8 cellular contexts compared by ENCODE assay signal in the genomic region with DNA sequence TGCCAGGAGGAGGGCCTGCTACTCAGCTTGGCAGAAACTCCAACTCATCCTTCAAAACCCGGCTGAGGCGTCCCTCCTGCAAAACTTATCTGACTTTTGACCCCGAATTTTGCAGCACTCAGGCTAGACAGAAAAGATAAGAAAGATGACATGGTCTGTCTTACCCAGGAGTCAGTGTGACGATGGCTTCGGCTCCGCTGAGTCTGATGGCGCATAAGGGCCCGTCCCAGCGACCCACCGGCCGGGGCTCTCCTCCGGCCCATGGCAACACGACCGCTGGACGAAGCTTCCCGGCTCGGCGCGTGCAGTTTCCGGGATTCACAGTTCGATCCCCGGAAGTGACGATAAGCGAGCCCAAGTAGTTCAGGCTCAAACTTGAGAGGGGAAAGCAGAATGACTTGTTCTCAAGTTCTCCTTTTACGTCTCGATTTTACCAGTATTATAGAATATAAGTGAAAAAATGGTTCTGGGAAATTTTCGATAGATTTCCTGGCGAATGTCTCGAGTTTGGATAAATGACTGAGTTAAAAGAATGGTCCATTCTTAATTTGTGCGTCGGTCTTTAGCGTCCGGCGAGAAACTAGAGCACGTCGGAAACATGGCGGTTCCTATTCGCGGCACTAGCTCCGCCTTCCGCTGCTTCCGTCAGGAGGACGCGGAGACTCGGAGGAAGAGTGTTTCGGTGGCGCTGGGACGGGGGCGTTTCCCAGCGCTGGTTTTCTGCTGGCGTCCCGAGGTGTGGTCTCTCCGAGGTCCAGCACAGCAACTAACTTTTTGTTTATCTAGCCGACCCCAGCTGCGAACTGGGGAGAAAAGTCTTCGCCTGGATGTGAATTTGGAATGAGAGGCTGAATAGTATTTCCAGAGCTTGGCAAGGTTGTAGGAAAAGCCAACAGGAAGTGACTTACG. TPM values are rescaled to one million over a fixed set of nuclear protein-coding genes. Genes with fewer than 3 reads are reported as not detected.
DNase-seq lines count a peak whose midpoint lies in the region; ATAC-seq, FAIRE-seq and TF ChIP-seq lines count a peak whose summit lies in the region.

A gene (minus strand): TSS at position 292 of the 909 bp plus-strand sequence. CDS start 29 bp downstream, at position 263.

- H3K27ac ChIP-seq in heart right ventricle (peak within 1 kb of the TSS; percentile 73 to 95 (median 92)), upper lobe of left lung (peak within 1 kb of the TSS; percentile 79 to 93 (median 88))

- TF ChIP-seq CTCF in heart right ventricle (IDR thresholded peaks at IDR 0.05) (no peak), upper lobe of left lung (IDR thresholded peaks at IDR 0.05) (no peak)

- DNase-seq in GM12892 (ENCODE audit: insufficient read length) (peak; percentile 68), NCI-H146 treated with DMSO at 0.1 percent for 48 hours (lab: John Stamatoyannopoulos, UW; ENCODE audit: unreplicated experiment) (peak; percentile 99), amniotic epithelial cell (ENCODE audit: low read depth) (peak; percentile 95), heart right ventricle (peak; percentile 89 to 95), posterior cingulate gyrus (peak; percentile 80 to 98 (median 90)), upper lobe of left lung (peak; percentile 92 to 93)

- WGBS in heart right ventricle, 2 donors, result 0 to 1% methylated on average over 57 of the region's 57 CpGs
- whole genome bisulfite sequencing in upper lobe of left lung, 2 donors, result 0% methylated on average over 37 to 57 of the region's 57 CpGs

- H3K36me3 ChIP-seq in heart right ventricle, result peaks cover 0 to 26% (median 0%) of the 10 kb centered on the region in 9 donors
- H3K36me3 ChIP-seq in upper lobe of left lung, result peaks cover 0 to 20% (median 0%) of the 10 kb centered on the region in 4 donors

- TF ChIP-seq POLR2A in GM12892 (IDR thresholded peaks at IDR 0.05; ENCODE audit: low read depth, low read length) (peak; percentile 72; the same call in 1 of the 2 replicates), upper lobe of left lung (IDR thresholded peaks at IDR 0.05) (peak in 1 of 4 donors; percentile 55)

- FAIRE-seq in GM12892 (lab: Jason Lieb, UNC), result peak; percentile 95

- H3K9me3 ChIP-seq in heart right ventricle, result no peaks in the 10 kb centered on the region
- no peaks in the 10 kb centered on the region for H3K9me3 ChIP-seq in upper lobe of left lung

- peak; percentile 84 for ATAC-seq in HG02852 (IDR thresholded peaks at IDR 0.05; ENCODE audit: unreplicated experiment)
- peak; percentile 93 to 97 (median 96) for ATAC-seq in heart right ventricle
- peak; percentile 97 to 98 for ATAC-seq in upper lobe of left lung (ENCODE audit: low FRiP score in 2 of 2)

- no peaks in the 10 kb centered on the region for H3K27me3 ChIP-seq in heart right ventricle
- no peaks in the 10 kb centered on the region for H3K27me3 ChIP-seq in upper lobe of left lung

- intact Hi-C loops in T-helper 1 cell treated with Interleukin-12 subunit alpha and Interleukin-12 subunit beta and Interleukin-4 antibody, amounts not matched to agents 30 ng/mL and 1 ng/mL, for 36 hours (cut with micrococcal nuclease), result loop anchor here (1.0 to 2.0 kb wide), 17 partner anchors 10 to 1079 kb away; a partner anchor contains a TSS
- intact Hi-C loops in heart right ventricle (cut with DNase I) (loop anchor here in 2 of 10 donors (10.0 kb wide), 2 partner anchors 773 to 843 kb away; a partner anchor contains a TSS), posterior cingulate gyrus (cut with DNase I) (loop anchor here (5.0 kb wide), 1 partner anchor 850 kb away; no protein-coding TSS in a partner anchor)

- H3K4me1 ChIP-seq in heart right ventricle, result peaks cover 6 to 33% (median 18%) of the 10 kb centered on the region in 9 donors
- H3K4me1 ChIP-seq in upper lobe of left lung, result peaks cover 12 to 21% (median 18%) of the 10 kb centered on the region in 4 donors

- peak in 1 of 4 donors; percentile 11 for TF ChIP-seq EP300 in upper lobe of left lung (IDR thresholded peaks at IDR 0.05)

- H3K4me3 ChIP-seq in heart right ventricle (peak within 1 kb of the TSS; percentile 54 to 97 (median 83)), upper lobe of left lung (peak within 1 kb of the TSS; percentile 55 to 89 (median 67))

RNA-seq across cellular contexts. Expression of the gene that starts here (rescaled TPM):
- 19.2 TPM for polyA plus RNA-seq in GM12892 (2012; ENCODE audit: missing spikeins)
- total RNA-seq in T-helper 1 cell treated with Interleukin-12 subunit alpha and Interleukin-12 subunit beta and Interleukin-4 antibody, amounts not matched to agents 30 ng/mL and 1 ng/mL, for 36 hours, result 47.6 and 49.4 TPM in 2 replicates
- total RNA-seq in heart right ventricle, result 10 to 100 TPM; 11.9 to 22.1 (median 18.9) TPM
- polyA plus RNA-seq in heart right ventricle, result 10 to 100 TPM; 11.3 to 17.9 TPM
- total RNA-seq in upper lobe of left lung, result 10 to 100 TPM; 21.6 to 42.6 (median 34.7) TPM

Comparison
In these comparisons a context has a peak if more than half of its experiments do, and no peak if none do; other contexts are left out.
1. Peak in every context shown above with its lines: DNase-seq, ATAC-seq, H3K4me3 ChIP-seq and H3K27ac ChIP-seq.